ENCODE assay signal across 19 cellular contexts in the genomic region with DNA sequence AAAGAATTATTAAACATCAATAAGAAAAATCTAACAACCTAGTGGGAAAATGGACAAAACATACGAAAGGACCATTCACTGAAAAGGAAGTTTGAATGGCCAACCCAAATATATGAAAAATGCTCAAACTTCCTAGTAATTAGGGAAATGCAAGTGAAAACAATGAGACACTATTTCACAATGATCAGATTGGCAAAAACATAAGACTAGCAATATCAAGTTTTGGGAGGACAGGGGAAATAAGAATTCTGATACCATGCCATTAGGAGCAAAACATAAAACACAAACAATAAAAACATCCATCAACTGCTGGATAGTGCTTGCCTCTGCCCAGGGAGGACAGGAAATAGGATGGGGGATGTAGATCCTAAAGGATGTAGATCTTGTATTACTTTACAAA. TPM values are rescaled to one million over a fixed set of nuclear protein-coding genes. Genes with fewer than 3 reads are reported as not detected.
"Had no signal": no experiment of that assay in that cellular context is flagged by ENCODE, and none has a peak within 500 bp of the region (broad histone marks: within the 10 kb centered on the region; RNA-seq: fewer than 3 reads in every experiment).

No MANE protein-coding gene starts in this region.

- H3K9me3 ChIP-seq: thoracic aorta, upper lobe of right lung had no signal

- H3K4me3 ChIP-seq: hepatocyte, thoracic aorta, upper lobe of right lung had no signal

- H3K4me2 ChIP-seq: hepatocyte had no signal

- H3K36me3 ChIP-seq: thoracic aorta, upper lobe of right lung, WERI-Rb-1 had no signal

- H3K27me3 ChIP-seq: hepatocyte, upper lobe of right lung had no signal

- H3K79me2 ChIP-seq: hepatocyte had no signal

- DNase-seq: activated CD4-positive, alpha-beta T cell treated with anti-CD3 and anti-CD28 coated beads for 1 hour; activated CD4-positive, alpha-beta T cell treated with anti-CD3 and anti-CD28 coated beads, Interleukin-2, amount 50 U/mL, for 4 hours; activated effector memory CD4-positive, alpha-beta T cell treated with anti-CD3 and anti-CD28 coated beads, Interleukin-2, amount 50 U/mL, for 16 hours; activated T-cell treated with anti-CD3 and anti-CD28 coated beads, Interleukin-2, amount 50 U/mL, for 72 hours; amniotic stem cell; effector memory CD4-positive, alpha-beta T cell; foreskin keratinocyte; islet precursor cell; left colon; mammary epithelial cell; midbrain; nucleus accumbens; stimulated activated naive B cell treated with anti-CD40 and anti-IgM and Interleukin-4, amounts not matched to agents 10 μg/mL and 1 μg/mL and 100 μg/mL, for 72 hours; T-helper 2 cell; upper lobe of right lung; WERI-Rb-1 had no signal

- H3K27ac ChIP-seq: foreskin keratinocyte, hepatocyte, thoracic aorta, upper lobe of right lung, WERI-Rb-1 had no signal

- H2AFZ ChIP-seq: hepatocyte had no signal

- H3K4me1 ChIP-seq: foreskin keratinocyte, upper lobe of right lung had no signal

- ATAC-seq: activated T-cell treated with anti-CD3 and anti-CD28 coated beads, Interleukin-2, amount 50 U/mL, for 72 hours; foreskin keratinocyte; left colon; stimulated activated naive B cell treated with anti-CD40 and anti-IgM and Interleukin-4, amounts not matched to agents 10 μg/mL and 1 μg/mL and 100 μg/mL, for 72 hours; upper lobe of right lung had no signal

RNA-seq across cellular contexts. Expression of a gene that starts 14.3 kb away (rescaled TPM):
- total RNA-seq: cerebellum, foreskin keratinocyte, hepatocyte, mammary epithelial cell, thoracic aorta had no signal
- polyA plus RNA-seq: foreskin keratinocyte, hepatocyte, mammary epithelial cell had no signal

RNA-seq across cellular contexts. Expression of a gene that starts 46.9 kb away (rescaled TPM):
- total RNA-seq: cerebellum, foreskin keratinocyte, mammary epithelial cell had no signal
- polyA plus RNA-seq: foreskin keratinocyte, mammary epithelial cell had no signal
